ENCODE assay signal across 12 cellular contexts in the genomic region with DNA sequence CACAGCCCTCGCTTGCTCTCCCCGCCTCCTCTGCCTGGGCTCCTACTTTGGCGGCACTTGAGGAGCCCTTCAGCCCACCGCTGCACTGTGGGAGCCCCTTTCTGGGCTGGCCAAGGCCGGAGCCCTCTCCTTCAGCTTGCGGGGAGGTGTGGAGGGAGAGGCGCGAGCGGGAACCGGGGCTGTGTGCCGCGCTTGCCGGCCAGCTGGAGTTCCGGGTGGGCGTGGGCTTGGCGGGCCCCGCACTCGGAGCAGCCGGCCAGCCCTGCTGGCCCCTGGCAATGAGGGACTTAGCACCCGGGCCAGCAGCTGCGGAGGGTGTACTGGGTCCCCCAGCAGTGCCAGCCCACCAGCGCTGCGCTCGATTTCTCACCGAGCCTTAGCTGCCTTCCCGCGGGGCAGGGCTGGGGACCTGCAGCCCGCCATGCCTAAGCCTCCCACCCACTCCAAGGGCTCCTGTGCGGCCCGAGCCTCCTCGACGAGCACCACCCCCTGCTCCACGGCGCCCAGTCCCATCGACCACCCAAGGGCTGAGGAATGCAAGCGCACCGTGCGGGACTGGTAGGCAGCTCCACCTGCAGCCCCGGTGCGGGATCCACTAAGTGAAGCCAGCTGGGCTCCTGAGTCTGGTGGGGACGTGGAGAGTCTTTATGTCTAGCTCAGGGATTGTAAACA. TPM values are rescaled to one million over a fixed set of nuclear protein-coding genes. Genes with fewer than 3 reads are reported as not detected.
"Had no signal": no experiment of that assay in that cellular context is flagged by ENCODE, and none has a peak within 500 bp of the region (broad histone marks: within the 10 kb centered on the region; RNA-seq: fewer than 3 reads in every experiment).

No MANE protein-coding gene starts in this region.

RNA-seq across cellular contexts. Expression of a gene that starts 25.0 kb away (rescaled TPM):
- total RNA-seq: activated CD4-positive, alpha-beta T cell treated with anti-CD3 and anti-CD28 coated beads, Interleukin-2, amount 10 ng/mL, durations not matched to agents 24 days and 14 days; activated T-helper 1 cell treated with anti-CD3 and anti-CD28 coated beads, Interleukin-12 subunit alpha, Interleukin-12 subunit beta, Interleukin-2, Interleukin-4 antibody, amounts not matched to agents 30 ng/mL and 10 ng/mL and 1 ng/mL, durations not matched to agents 14 hours and 24 hours and 36 hours; ascending aorta; M059J; SK-MEL-5; T-helper 2 cell treated with Interferon-gamma antibody and Interleukin-4, amounts not matched to agents 100 ng/mL and 5 ng/mL, for 36 hours had no signal
- polyA plus RNA-seq: cardiac muscle cell had no signal

RNA-seq across cellular contexts. Expression of a gene that starts 56.6 kb away (rescaled TPM):
- total RNA-seq: activated CD4-positive, alpha-beta T cell treated with anti-CD3 and anti-CD28 coated beads, Interleukin-2, amount 10 ng/mL, durations not matched to agents 24 days and 14 days; activated naive CD8-positive, alpha-beta T cell treated with anti-CD3 and anti-CD28 coated beads, Interleukin-2, amount 10 ng/mL, durations not matched to agents 7 days and 5 days; activated T-cell treated with anti-CD3 and anti-CD28 coated beads, Interleukin-2, amount 50 U/mL, for 4 hours; activated T-helper 1 cell treated with anti-CD3 and anti-CD28 coated beads, Interleukin-12 subunit alpha, Interleukin-12 subunit beta, Interleukin-2, Interleukin-4 antibody, amounts not matched to agents 30 ng/mL and 10 ng/mL and 1 ng/mL, durations not matched to agents 14 hours and 24 hours and 36 hours; cardiac muscle cell; M059J; OCI-LY7; PC-9; Right ventricle myocardium inferior; SK-MEL-5; T-helper 2 cell treated with Interferon-gamma antibody and Interleukin-4, amounts not matched to agents 100 ng/mL and 5 ng/mL, for 36 hours had no signal
- polyA plus RNA-seq: cardiac muscle cell had no signal
